ENCODE assay signal across 17 cellular contexts in genomic region chr16:51553314-51553713, GRCh38.
DNase-seq lines count a peak whose midpoint lies in the region; ATAC-seq and TF ChIP-seq lines count a peak whose summit lies in the region.
"Had no signal": no experiment of that assay in that cellular context is flagged by ENCODE, and none has a peak within 500 bp of the region (broad histone marks: within the 10 kb centered on the region; RNA-seq: fewer than 3 reads in every experiment).

No MANE protein-coding gene starts in this region.

- no peak for DNase-seq in RWPE2 (ENCODE audit: low spot score)
- DNase-seq in esophagus muscularis mucosa (ENCODE audit: extremely low spot score) = peak; percentile 72
- DNase-seq in neural progenitor cell (ENCODE audit: low spot score) = no peak
- DNase-seq in GM10248 (ENCODE audit: extremely low spot score) = no peak
- DNase-seq in germinal center (ENCODE audit: low spot score) = no peak
- no peak for DNase-seq in NCI-H446 treated with DMSO at 0.1 percent for 48 hours (lab: John Stamatoyannopoulos, UW)
- DNase-seq: CD4-positive, alpha-beta memory T cell; DND-41; GF-D8; Kasumi-1; NCI-H2081; NCI-H446; NCI-H82; SHP77 had no signal

- H3K36me3 ChIP-seq in HEK293 (ENCODE audit: control insufficient read depth in 2 of 2, insufficient read depth in 1 of 2, low read length in 2 of 2) (no peaks in the 10 kb centered on the region), RWPE2 (ENCODE audit: low read depth) (no peaks in the 10 kb centered on the region), esophagus muscularis mucosa (no peaks in the 10 kb centered on the region), neural progenitor cell (no peaks in the 10 kb centered on the region)

- intact Hi-C loops in esophagus muscularis mucosa (cut with DNase I) = no loop called here

- no peaks in the 10 kb centered on the region for H3K36me3 Mint-ChIP-seq in neural progenitor cell
- H3K36me3 Mint-ChIP-seq: CD4-positive, alpha-beta memory T cell had no signal

- TF ChIP-seq CTCF in HEK293 (tag by site-specific recombination; IDR thresholded peaks at IDR 0.05) (no peak), RWPE2 (IDR thresholded peaks at IDR 0.05; ENCODE audit: poor library complexity, severe bottlenecking) (no peak), esophagus muscularis mucosa (IDR thresholded peaks at IDR 0.05) (no peak), neural progenitor cell (IDR thresholded peaks at IDR 0.05) (no peak), GM10248 (IDR thresholded peaks at IDR 0.05; ENCODE audit: control extremely low read depth, extremely low read depth, low read depth, missing control alignments) (no peak)

- H3K4me3 ChIP-seq in HEK293 (ENCODE audit: low read depth, low read length) (no peak overlapping the region), RWPE2 (ENCODE audit: severe bottlenecking) (no peak overlapping the region), esophagus muscularis mucosa (no peak overlapping the region), neural progenitor cell (no peak overlapping the region)

- no peaks in the 10 kb centered on the region for H3F3A ChIP-seq in neural progenitor cell (ENCODE audit: low read depth)

- CTCF ChIA-PET in HEK293 (lab: Yijun Ruan, JAX) = interaction anchor here (0.5 kb wide), 1 partner anchor 208 kb away, joined by 3 read pairs; no protein-coding TSS in a partner anchor
- CTCF ChIA-PET in GM10248 (lab: Yijun Ruan, JAX) = interaction anchor here (1.0 kb wide), 1 partner anchor 12 kb away, joined by 3 read pairs; no protein-coding TSS in a partner anchor

- TF ChIP-seq EP300 in esophagus muscularis mucosa (IDR thresholded peaks at IDR 0.05) = no peak

- no peak overlapping the region for H3K9ac ChIP-seq in neural progenitor cell

- H3K4me2 ChIP-seq in neural progenitor cell = no peak overlapping the region

- H3K4me1 Mint-ChIP-seq in neural progenitor cell = peaks cover 7% of the 10 kb centered on the region
- H3K4me1 Mint-ChIP-seq: B cell; CD4-positive, alpha-beta memory T cell had no signal

- H3K9me3 Mint-ChIP-seq in neural progenitor cell = no peaks in the 10 kb centered on the region

- H3K27ac Mint-ChIP-seq in neural progenitor cell = peak overlapping the region; percentile 1
- H3K27ac Mint-ChIP-seq: B cell; CD4-positive, alpha-beta memory T cell had no signal

- H3K27ac ChIP-seq in HEK293 (ENCODE audit: extremely low read depth, low read depth, low read length) (no peak overlapping the region), RWPE2 (ENCODE audit: poor library complexity, severe bottlenecking) (no peak overlapping the region), esophagus muscularis mucosa (replicated peaks in 1 of 4) (no peak overlapping the region), neural progenitor cell (no peak overlapping the region)

- POLR2A ChIA-PET in HEK293 (lab: Yijun Ruan, JAX) = interaction anchor here (0.8 kb wide), 1 partner anchor 15 kb away, joined by 3 read pairs; no protein-coding TSS in a partner anchor
- POLR2A ChIA-PET in GM10248 (lab: Yijun Ruan, JAX) = no interaction called here

- H2AFZ ChIP-seq in neural progenitor cell (replicated peaks) = no peak overlapping the region

- H3K79me2 ChIP-seq in neural progenitor cell (ENCODE audit: low read depth) = no peaks in the 10 kb centered on the region

- ATAC-seq in RWPE2 (ENCODE audit: low read depth) (peak; percentile 75), HG03469 (IDR thresholded peaks at IDR 0.05; ENCODE audit: unreplicated experiment) (no peak)

- 91% methylated on average over 2 of the region's 2 CpGs for WGBS in esophagus muscularis mucosa

- H3K9me3 ChIP-seq in HEK293 (ENCODE audit: control insufficient read depth, insufficient read depth, low read depth, low read length) (no peaks in the 10 kb centered on the region), RWPE2 (ENCODE audit: severe bottlenecking) (no peaks in the 10 kb centered on the region), esophagus muscularis mucosa (no peaks in the 10 kb centered on the region), neural progenitor cell (ENCODE audit: low read depth) (no peaks in the 10 kb centered on the region)

- no peak overlapping the region for H3K4me3 Mint-ChIP-seq in neural progenitor cell
- H3K4me3 Mint-ChIP-seq: B cell; CD4-positive, alpha-beta memory T cell had no signal

- H3K27me3 ChIP-seq in RWPE2 (ENCODE audit: insufficient read depth, poor library complexity, severe bottlenecking) = no peaks in the 10 kb centered on the region
- H3K27me3 ChIP-seq in esophagus muscularis mucosa = no peaks in the 10 kb centered on the region
- H3K27me3 ChIP-seq in neural progenitor cell = no peaks in the 10 kb centered on the region

- H3K27me3 Mint-ChIP-seq in neural progenitor cell (ENCODE audit: insufficient read depth, low read depth) = peaks cover 2% of the 10 kb centered on the region
- H3K27me3 Mint-ChIP-seq: B cell; CD4-positive, alpha-beta memory T cell had no signal

- TF ChIP-seq POLR2A in esophagus muscularis mucosa (IDR thresholded peaks at IDR 0.05; ENCODE audit: low read depth) = no peak

- H3K4me1 ChIP-seq in HEK293 (ENCODE audit: control insufficient read depth, insufficient read depth, low read length) (peaks cover 8% of the 10 kb centered on the region), RWPE2 (ENCODE audit: insufficient read depth, poor library complexity, severe bottlenecking) (peaks cover 26% of the 10 kb centered on the region), esophagus muscularis mucosa (no peaks in the 10 kb centered on the region), neural progenitor cell (peaks cover 10% of the 10 kb centered on the region)

- H4K20me1 ChIP-seq in neural progenitor cell (ENCODE audit: low read depth) = no peaks in the 10 kb centered on the region

TF ChIP-seq in HEK293, 187 proteins besides CTCF, POLR2A, EP300 and RAD21 (continues in another document):
- TF ChIP-seq ZNF488 (tag by site-specific recombination; IDR thresholded peaks at IDR 0.05) (no peak), MYNN (tag by site-specific recombination; IDR thresholded peaks at IDR 0.05; ENCODE audit: borderline replicate concordance) (no peak), ZXDB (tag by site-specific recombination; IDR thresholded peaks at IDR 0.05) (no peak), ZNF169 (tag by site-specific recombination; IDR thresholded peaks at IDR 0.05) (no peak), ZNF239 (tag by site-specific recombination; IDR thresholded peaks at IDR 0.05) (no peak), ZNF274 (IDR thresholded peaks at IDR 0.05; ENCODE audit: low read length) (no peak), ZNF274 (tag by site-specific recombination; IDR thresholded peaks at IDR 0.05; ENCODE audit: borderline replicate concordance) (no peak), PATZ1 (tag by site-specific recombination; IDR thresholded peaks at IDR 0.05) (no peak), ZNF571 (tag by site-specific recombination; IDR thresholded peaks at IDR 0.05) (no peak), ZNF132 (tag by site-specific recombination; IDR thresholded peaks at IDR 0.05; ENCODE audit: borderline replicate concordance) (no peak), ZNF133 (tag by site-specific recombination; IDR thresholded peaks at IDR 0.05) (peak; percentile 58; the same call in 1 of the 2 replicates), ZNF521 (tag by site-specific recombination; IDR thresholded peaks at IDR 0.05) (no peak), ZNF544 (tag by site-specific recombination; IDR thresholded peaks at IDR 0.05) (no peak), GLI4 (tag by site-specific recombination; IDR thresholded peaks at IDR 0.05) (no peak), ZNF660 (tag by site-specific recombination; IDR thresholded peaks at IDR 0.05) (peak; percentile 34; the same call in 1 of the 2 replicates), ZNF580 (tag by site-specific recombination; IDR thresholded peaks at IDR 0.05) (no peak), ZNF335 (tag by site-specific recombination; conservative IDR thresholded peaks at IDR 0.05) (0 out of 2 replicates have a peak, but pooled peaks have one; percentile 30), ZNF18 (tag by site-specific recombination; IDR thresholded peaks at IDR 0.05) (no peak)
